Comparison of ENCODE assay signal across 8 cellular contexts in genomic region chr16:787978-788398, GRCh38. TPM values are rescaled to one million over a fixed set of nuclear protein-coding genes. Genes with fewer than 3 reads are reported as not detected.
DNase-seq lines count a peak whose midpoint lies in the region; ATAC-seq, FAIRE-seq and TF ChIP-seq lines count a peak whose summit lies in the region.

Gene RPUSD1 (minus strand): TSS chr16:788381. CDS start chr16:787737, 644 bp downstream.

- TF ChIP-seq CTCF in heart left ventricle (IDR thresholded peaks at IDR 0.05) (peak in 1 of 12 donors; percentile 5), bronchial epithelial cell (IDR thresholded peaks at IDR 0.05; ENCODE audit: insufficient read depth, low read length, severe bottlenecking) (no peak), mesothelial cell of epicardium (IDR thresholded peaks at IDR 0.05; ENCODE audit: unreplicated experiment) (no peak), uterus (IDR thresholded peaks at IDR 0.05) (no peak)

- TF ChIP-seq POLR2A in heart left ventricle (IDR thresholded peaks at IDR 0.05) (peak in 1 of 2 donors; percentile 62), uterus (IDR thresholded peaks at IDR 0.05) (peak in 1 of 2 donors; percentile 13)

- ATAC-seq in heart left ventricle (no peak), HG02870 (IDR thresholded peaks at IDR 0.05; ENCODE audit: unreplicated experiment) (no peak)

- H3K27ac ChIP-seq in heart left ventricle (peak within 1 kb of the TSS in 11 of 12 donors; percentile 52 to 87 (median 74)), uterus (peak within 1 kb of the TSS; percentile 56 to 74)

- H3K36me3 ChIP-seq in heart left ventricle (peaks cover 0 to 11% (median 0%) of the 10 kb centered on the region in 9 donors), bronchial epithelial cell (ENCODE audit: control insufficient read depth, insufficient read depth, low read length) (peaks cover 7% of the 10 kb centered on the region), uterus (no peaks in the 10 kb centered on the region)

- H3K9me3 ChIP-seq in heart left ventricle (no peaks in the 10 kb centered on the region), uterus (no peaks in the 10 kb centered on the region)

- peaks cover 0 to 37% (median 17%) of the 10 kb centered on the region in 12 donors for H3K4me1 ChIP-seq in heart left ventricle
- peaks cover 0 to 14% of the 10 kb centered on the region in 2 donors for H3K4me1 ChIP-seq in uterus

- DNase-seq in heart left ventricle (peak in 1 of 5 donors; percentile 33), cardiac septum (ENCODE audit: low spot score) (no peak), bronchial epithelial cell (ENCODE audit: low read depth) (no peak), mesothelial cell of epicardium (ENCODE audit: low spot score in 2 of 2, unreplicated experiment in 2 of 2) (peak in 1 of 2 experiments; percentile 63), uterus (no peak)
- no peak for DNase-seq in Jurkat, Clone E6-1 (ENCODE audit: low read depth, low spot score)
- no peak for DNase-seq in stimulated activated CD4-positive, alpha-beta T cell treated with anti-CD3 and anti-CD28 coated beads, Interleukin-12 subunit alpha, Interleukin-12 subunit beta, amount 100 ng/mL, for 4 hours

- peak within 1 kb of the TSS; percentile 72 to 100 (median 94) for H3K4me3 ChIP-seq in heart left ventricle
- peak within 1 kb of the TSS; percentile 89 for H3K4me3 ChIP-seq in Jurkat, Clone E6-1 (ENCODE audit: low read length)
- peak within 1 kb of the TSS; percentile 93 for H3K4me3 ChIP-seq in bronchial epithelial cell (ENCODE audit: low read depth, low read length)
- peak within 1 kb of the TSS; percentile 69 to 70 for H3K4me3 ChIP-seq in uterus

- peaks cover 0 to 5% (median 0%) of the 10 kb centered on the region in 9 donors for H3K27me3 ChIP-seq in heart left ventricle
- H3K27me3 ChIP-seq in bronchial epithelial cell (ENCODE audit: control insufficient read depth, insufficient read depth, low read length): peaks cover 2% of the 10 kb centered on the region
- H3K27me3 ChIP-seq in uterus: no peaks in the 10 kb centered on the region

- no peaks in the 10 kb centered on the region for H3K27me3 Mint-ChIP-seq in mesothelial cell of epicardium (ENCODE audit: low read depth)

- intact Hi-C loops in heart left ventricle (cut with DNase I) (loop anchor here in 4 of 10 donors (1.0 to 2.0 kb wide), 2 partner anchors 77 kb away; no protein-coding TSS in a partner anchor), cardiac septum (cut with DNase I) (loop anchor here (5.0 kb wide), 2 partner anchors 46 to 211 kb away; partner anchors contain the start of gene CIAO3), uterus (cut with DNase I; ENCODE audit: low total_unique reads) (no loop called here)

- H3K27ac Mint-ChIP-seq in mesothelial cell of epicardium: peak within 1 kb of the TSS; percentile 75

- no peak for FAIRE-seq in bronchial epithelial cell (lab: Jason Lieb, UNC)

- peak within 1 kb of the TSS; percentile 82 for H3K4me3 Mint-ChIP-seq in mesothelial cell of epicardium

- 0 to 1% (median 0%) methylated on average over 15 to 45 of the region's 45 CpGs for WGBS in heart left ventricle, 4 donors

- peaks cover 10% of the 10 kb centered on the region for H3K36me3 Mint-ChIP-seq in mesothelial cell of epicardium

- peaks cover 2% of the 10 kb centered on the region for H3K4me1 Mint-ChIP-seq in mesothelial cell of epicardium

- no peaks in the 10 kb centered on the region for H3K9me3 Mint-ChIP-seq in mesothelial cell of epicardium

RNA-seq across cellular contexts. Expression of gene RPUSD1, which starts in this region (rescaled TPM):
- total RNA-seq in heart left ventricle: 10 to 100 TPM in 4 of 9 donors, 1 to 10 TPM in 5; 7.1 to 19.4 (median 9.9) TPM
- 10 to 100 TPM; 12.5 to 25.7 TPM for polyA plus RNA-seq in heart left ventricle
- 7.9 TPM for total RNA-seq in cardiac septum
- polyA plus RNA-seq in Jurkat, Clone E6-1 (2012; ENCODE audit: insufficient read depth, insufficient read length): 18.3 TPM
- 20.9 and 27.4 TPM in 2 replicates for total RNA-seq in bronchial epithelial cell
- 21.5 to 23.0 TPM (median 21.9 TPM) in 3 replicates for total RNA-seq in mesothelial cell of epicardium
- 10 to 100 TPM in 3 of 4 donors, 1 to 10 TPM in 1; 5.9 to 80.0 (median 16.7) TPM for total RNA-seq in uterus
